In genomic region chr19:43474986-43475705, GRCh38 we compare ENCODE assay signal across 8 cellular contexts. TPM values are rescaled to one million over a fixed set of nuclear protein-coding genes. Genes with fewer than 3 reads are reported as not detected.
DNase-seq lines count a peak whose midpoint lies in the region; ATAC-seq, FAIRE-seq and TF ChIP-seq lines count a peak whose summit lies in the region.

No MANE protein-coding gene starts in this region.

- CTCF ChIA-PET in PC-3 (lab: Charles Lee) = no interaction called here

- H3K9me2 ChIP-seq in PC-3 (replicated peaks; ENCODE audit: low read length) = no peaks in the 10 kb centered on the region

- no peaks in the 10 kb centered on the region for H3K27me3 Mint-ChIP-seq in activated T-helper 1 cell treated with anti-CD3 and anti-CD28 coated beads, Interleukin-12 subunit alpha, Interleukin-12 subunit beta, Interleukin-2, Interleukin-4 antibody, amounts not matched to agents 30 ng/mL and 10 ng/mL and 1 ng/mL, durations not matched to agents 14 hours and 24 hours and 36 hours (ENCODE audit: insufficient read depth)

- POLR2A ChIA-PET in PC-3 (lab: Charles Lee; ENCODE audit: unreplicated experiment) = no interaction called here

- peaks cover 11% of the 10 kb centered on the region for H3K36me3 Mint-ChIP-seq in activated T-helper 1 cell treated with anti-CD3 and anti-CD28 coated beads, Interleukin-12 subunit alpha, Interleukin-12 subunit beta, Interleukin-2, Interleukin-4 antibody, amounts not matched to agents 30 ng/mL and 10 ng/mL and 1 ng/mL, durations not matched to agents 14 hours and 24 hours and 36 hours (ENCODE audit: low read depth)

- ATAC-seq in HG03432 (IDR thresholded peaks at IDR 0.05; ENCODE audit: unreplicated experiment) = peak; percentile 74
- ATAC-seq in PC-3 = peak; percentile 76

- peak overlapping the region; percentile 73 for H2AFZ ChIP-seq in PC-3 (ENCODE audit: low read length)

- peak overlapping the region; percentile 89 for H3K27ac Mint-ChIP-seq in activated T-helper 1 cell treated with anti-CD3 and anti-CD28 coated beads, Interleukin-12 subunit alpha, Interleukin-12 subunit beta, Interleukin-2, Interleukin-4 antibody, amounts not matched to agents 30 ng/mL and 10 ng/mL and 1 ng/mL, durations not matched to agents 14 hours and 24 hours and 36 hours

- H3F3A ChIP-seq in PC-3 (ENCODE audit: low read length, unreplicated experiment) = no peaks in the 10 kb centered on the region

- H3K9ac ChIP-seq in PC-3 (ENCODE audit: low read length) (peak overlapping the region; percentile 52), mucosa of stomach (ENCODE audit: low read length) (peak overlapping the region; percentile 46)

- WGBS in esophagus squamous epithelium, 2 donors = 12 to 16% methylated on average over 13 to 15 of the region's 46 CpGs

- H3K36me3 ChIP-seq in PC-3 (ENCODE audit: low read depth, low read length) (no peaks in the 10 kb centered on the region), esophagus squamous epithelium (peaks cover 0 to 42% (median 0%) of the 10 kb centered on the region in 3 donors), mucosa of stomach (ENCODE audit: control insufficient read depth, insufficient read depth, low read length) (no peaks in the 10 kb centered on the region)

- no peaks in the 10 kb centered on the region for H3K9me3 Mint-ChIP-seq in activated T-helper 1 cell treated with anti-CD3 and anti-CD28 coated beads, Interleukin-12 subunit alpha, Interleukin-12 subunit beta, Interleukin-2, Interleukin-4 antibody, amounts not matched to agents 30 ng/mL and 10 ng/mL and 1 ng/mL, durations not matched to agents 14 hours and 24 hours and 36 hours

- intact Hi-C loops in PC-3 (cut with micrococcal nuclease) = no loop called here
- intact Hi-C loops in activated T-helper 1 cell treated with anti-CD3 and anti-CD28 coated beads, Interleukin-12 subunit alpha, Interleukin-12 subunit beta, Interleukin-2, Interleukin-4 antibody, amounts not matched to agents 30 ng/mL and 10 ng/mL and 1 ng/mL, durations not matched to agents 14 hours and 24 hours and 36 hours (cut with micrococcal nuclease) = loop anchor here (1.0 kb wide), 5 partner anchors 12 to 193 kb away; partner anchors contain the start of genes PHLDB3 and ZNF575
- intact Hi-C loops in esophagus squamous epithelium (cut with DNase I) = no loop called here

- peaks cover 14% of the 10 kb centered on the region for H3K4me1 Mint-ChIP-seq in activated T-helper 1 cell treated with anti-CD3 and anti-CD28 coated beads, Interleukin-12 subunit alpha, Interleukin-12 subunit beta, Interleukin-2, Interleukin-4 antibody, amounts not matched to agents 30 ng/mL and 10 ng/mL and 1 ng/mL, durations not matched to agents 14 hours and 24 hours and 36 hours (ENCODE audit: low read depth)

- peak overlapping the region; percentile 59 for H3K4me3 ChIP-seq in PC-3 (ENCODE audit: low read length)
- H3K4me3 ChIP-seq in esophagus squamous epithelium = peak overlapping the region; percentile 20 to 62 (median 42)
- peak overlapping the region; percentile 23 for H3K4me3 ChIP-seq in mucosa of stomach (ENCODE audit: low read length)

- no peaks in the 10 kb centered on the region for H3K27me3 ChIP-seq in PC-3 (ENCODE audit: low read length)
- no peaks in the 10 kb centered on the region for H3K27me3 ChIP-seq in esophagus squamous epithelium
- no peaks in the 10 kb centered on the region for H3K27me3 ChIP-seq in mucosa of stomach (ENCODE audit: control insufficient read depth, insufficient read depth, low read length)

- TF ChIP-seq POLR2A in GM12892 (IDR thresholded peaks at IDR 0.05; ENCODE audit: low read depth, low read length) = peak; percentile 32; the same call in 1 of the 2 replicates
- peak in 1 of 4 donors; percentile 69 for TF ChIP-seq POLR2A in esophagus squamous epithelium (IDR thresholded peaks at IDR 0.05)

- no peaks in the 10 kb centered on the region for H3K79me2 ChIP-seq in PC-3 (ENCODE audit: low read length)

- no peak for TF ChIP-seq CTCF in PC-3 (conservative IDR thresholded peaks at IDR 0.05; ENCODE audit: low read depth, low read length)
- TF ChIP-seq CTCF in esophagus squamous epithelium (IDR thresholded peaks at IDR 0.05) = no peak

- H3K27ac ChIP-seq in PC-3 (ENCODE audit: low read length) (peak overlapping the region; percentile 45), esophagus squamous epithelium (peak overlapping the region; percentile 69 to 92 (median 86))

- H3K4me3 Mint-ChIP-seq in activated T-helper 1 cell treated with anti-CD3 and anti-CD28 coated beads, Interleukin-12 subunit alpha, Interleukin-12 subunit beta, Interleukin-2, Interleukin-4 antibody, amounts not matched to agents 30 ng/mL and 10 ng/mL and 1 ng/mL, durations not matched to agents 14 hours and 24 hours and 36 hours = peak overlapping the region; percentile 77

- no peaks in the 10 kb centered on the region for H3K9me3 ChIP-seq in PC-3 (ENCODE audit: low read length)
- H3K9me3 ChIP-seq in esophagus squamous epithelium = no peaks in the 10 kb centered on the region
- no peaks in the 10 kb centered on the region for H3K9me3 ChIP-seq in mucosa of stomach (ENCODE audit: control insufficient read depth, low read length)

- no peaks in the 10 kb centered on the region for H4K20me1 ChIP-seq in PC-3 (ENCODE audit: low read length)

- BruUV-seq in PC-3 (replicated peaks; lab: Mats Ljungman, UMichigan) = no TSS peak

- peak overlapping the region; percentile 81 for H3K4me2 ChIP-seq in PC-3 (ENCODE audit: low read length)

- DNase-seq in GM12892 (ENCODE audit: insufficient read length) (peak; percentile 92), PC-3 (peak; percentile 89), esophagus squamous epithelium (lab: John Stamatoyannopoulos, UW) (peak; percentile 12), AML-193 (lab: John Stamatoyannopoulos, UW) (no peak)
- peak; percentile 91 for DNase-seq in activated T-helper 1 cell treated with anti-CD3 and anti-CD28 coated beads, Interleukin-12 subunit alpha, Interleukin-12 subunit beta, Interleukin-2, Interleukin-4 antibody, amounts not matched to agents 30 ng/mL and 10 ng/mL and 1 ng/mL, durations not matched to agents 14 hours and 24 hours and 36 hours (ENCODE audit: low spot score)
- peak; percentile 91 for DNase-seq in stimulated activated CD8-positive, alpha-beta memory T cell treated with anti-CD3 and anti-CD28 coated beads, Interleukin-4, amount 100 ng/mL, for 24 hours (ENCODE audit: low read depth)

- peak; percentile 80 for FAIRE-seq in GM12892 (lab: Jason Lieb, UNC)

- H3K4me1 ChIP-seq in PC-3 (ENCODE audit: insufficient read depth, low read length) (peaks cover 22% of the 10 kb centered on the region), esophagus squamous epithelium (peaks cover 0 to 61% (median 14%) of the 10 kb centered on the region in 3 donors), mucosa of stomach (ENCODE audit: control insufficient read depth, insufficient read depth, low read length) (peaks cover 10% of the 10 kb centered on the region)

RNA-seq across cellular contexts. Expression of gene LYPD3, which starts 9.7 kb away (rescaled TPM):
- polyA plus RNA-seq in GM12892 (2012; ENCODE audit: missing spikeins) = 0.15 TPM
- total RNA-seq in PC-3 (2014; rRNA removed) = 16.4 and 16.8 TPM in 2 replicates
- total RNA-seq in activated T-helper 1 cell treated with anti-CD3 and anti-CD28 coated beads, Interleukin-12 subunit alpha, Interleukin-12 subunit beta, Interleukin-2, Interleukin-4 antibody, amounts not matched to agents 30 ng/mL and 10 ng/mL and 1 ng/mL, durations not matched to agents 14 hours and 24 hours and 36 hours = 4.1 and 5.3 TPM in 2 replicates
- 100 to 1,000 TPM; 312 to 823 (median 569) TPM for total RNA-seq in esophagus squamous epithelium

RNA-seq across cellular contexts. Expression of gene PHLDB3, which starts 29.4 kb away (rescaled TPM):
- 5.4 TPM for polyA plus RNA-seq in GM12892 (2012; ENCODE audit: missing spikeins)
- total RNA-seq in PC-3 (2014; rRNA removed) (29.0 and 36.0 TPM in 2 replicates), esophagus squamous epithelium (10 to 100 TPM; 45.3 to 92.8 (median 61.9) TPM)
- total RNA-seq in activated T-helper 1 cell treated with anti-CD3 and anti-CD28 coated beads, Interleukin-12 subunit alpha, Interleukin-12 subunit beta, Interleukin-2, Interleukin-4 antibody, amounts not matched to agents 30 ng/mL and 10 ng/mL and 1 ng/mL, durations not matched to agents 14 hours and 24 hours and 36 hours = 26.8 and 28.7 TPM in 2 replicates

RNA-seq across cellular contexts. Expression of gene ETHE1, which starts 51.9 kb away (rescaled TPM):
- polyA plus RNA-seq in GM12892 (2012; ENCODE audit: missing spikeins) = 38.9 TPM
- total RNA-seq in PC-3 (2014; rRNA removed) (34.2 and 44.9 TPM in 2 replicates), esophagus squamous epithelium (100 to 1,000 TPM in 2 of 4 donors, 10 to 100 TPM in 2; 66.6 to 126 (median 98.5) TPM)
- total RNA-seq in activated T-helper 1 cell treated with anti-CD3 and anti-CD28 coated beads, Interleukin-12 subunit alpha, Interleukin-12 subunit beta, Interleukin-2, Interleukin-4 antibody, amounts not matched to agents 30 ng/mL and 10 ng/mL and 1 ng/mL, durations not matched to agents 14 hours and 24 hours and 36 hours = 55.1 and 55.4 TPM in 2 replicates

RNA-seq across cellular contexts. Expression of gene ZNF575, which starts 57.8 kb away (rescaled TPM):
- polyA plus RNA-seq in GM12892 (2012; ENCODE audit: missing spikeins) = 0.85 TPM
- 0.98 TPM in 1 of 2 replicates, not detected in the other for total RNA-seq in PC-3 (2014; rRNA removed)
- total RNA-seq in activated T-helper 1 cell treated with anti-CD3 and anti-CD28 coated beads, Interleukin-12 subunit alpha, Interleukin-12 subunit beta, Interleukin-2, Interleukin-4 antibody, amounts not matched to agents 30 ng/mL and 10 ng/mL and 1 ng/mL, durations not matched to agents 14 hours and 24 hours and 36 hours = 1.4 and 2.6 TPM in 2 replicates
- total RNA-seq in esophagus squamous epithelium = not detected

Comparison
In these comparisons a context has a peak if more than half of its experiments do, and no peak if none do; other contexts are left out.
1. DNase-seq: peak in GM12892 (single experiment), PC-3 (single experiment), activated T-helper 1 cell treated with anti-CD3 and anti-CD28 coated beads, Interleukin-12 subunit alpha, Interleukin-12 subunit beta, Interleukin-2, Interleukin-4 antibody, amounts not matched to agents 30 ng/mL and 10 ng/mL and 1 ng/mL, durations not matched to agents 14 hours and 24 hours and 36 hours (single experiment), esophagus squamous epithelium (single experiment) and stimulated activated CD8-positive, alpha-beta memory T cell treated with anti-CD3 and anti-CD28 coated beads, Interleukin-4, amount 100 ng/mL, for 24 hours (single experiment); none in AML-193 (0 of 2).
2. RNA of gene LYPD3, which starts 9.7 kb away (total RNA-seq): 312 to 823 TPM in esophagus squamous epithelium; 16.4 to 16.8 TPM in PC-3 and 4.1 to 5.3 TPM in activated T-helper 1 cell treated with anti-CD3 and anti-CD28 coated beads, Interleukin-12 subunit alpha, Interleukin-12 subunit beta, Interleukin-2, Interleukin-4 antibody, amounts not matched to agents 30 ng/mL and 10 ng/mL and 1 ng/mL, durations not matched to agents 14 hours and 24 hours and 36 hours; every median in the first group is over 10 times any median in the second.
3. Peak in every context shown above with its lines, with median percentiles within 50 percentile points of each other: H3K4me3 ChIP-seq.